In genomic region chr4:29113960-29114359, GRCh38 we compare ENCODE assay signal across 32 cellular contexts.
"Had no signal": no experiment of that assay in that cellular context is flagged by ENCODE, and none has a peak within 500 bp of the region (broad histone marks: within the 10 kb centered on the region; RNA-seq: fewer than 3 reads in every experiment).

No MANE protein-coding gene starts in this region.

- FAIRE-seq: small intestine had no signal

- H3K4me1 Mint-ChIP-seq: naive B cell; natural killer cell; nephron; neural crest cell; stimulated activated memory B cell treated with anti-CD40 and anti-IgM and Interleukin-4, amounts not matched to agents 10 μg/mL and 1 μg/mL and 100 μg/mL, for 72 hours; stimulated activated naive CD8-positive, alpha-beta T cell treated with anti-CD3 and anti-CD28 coated beads, Interleukin-15, amount 100 ng/mL, for 72 hours had no signal

- H3K4me1 ChIP-seq: parathyroid adenoma, psoas muscle, right lobe of liver, sigmoid colon, spleen, suprapubic skin, testis, tibial artery, transverse colon, upper lobe of right lung, uterus had no signal

- H3K4me3 ChIP-seq: psoas muscle, right lobe of liver, sigmoid colon, spleen, suprapubic skin, testis, tibial artery, transverse colon, upper lobe of right lung, uterus had no signal

- H3K4me3 Mint-ChIP-seq: naive B cell; natural killer cell; nephron; neural crest cell; stimulated activated memory B cell treated with anti-CD40 and anti-IgM and Interleukin-4, amounts not matched to agents 10 μg/mL and 1 μg/mL and 100 μg/mL, for 72 hours; stimulated activated naive CD8-positive, alpha-beta T cell treated with anti-CD3 and anti-CD28 coated beads, Interleukin-15, amount 100 ng/mL, for 72 hours; type B pancreatic cell had no signal

- H2AFZ ChIP-seq: parathyroid adenoma had no signal

- H3K27me3 ChIP-seq: neutrophil, right lobe of liver, sigmoid colon, spleen, suprapubic skin, testis, tibial artery, transverse colon, upper lobe of right lung, uterus had no signal

- H3K79me2 ChIP-seq: parathyroid adenoma had no signal

- H3K36me3 Mint-ChIP-seq: naive B cell; natural killer cell; stimulated activated memory B cell treated with anti-CD40 and anti-IgM and Interleukin-4, amounts not matched to agents 10 μg/mL and 1 μg/mL and 100 μg/mL, for 72 hours; type B pancreatic cell had no signal

- H3K27me3 Mint-ChIP-seq: naive B cell; progenitor cell of endocrine pancreas; stimulated activated memory B cell treated with anti-CD40 and anti-IgM and Interleukin-4, amounts not matched to agents 10 μg/mL and 1 μg/mL and 100 μg/mL, for 72 hours; stimulated activated naive CD8-positive, alpha-beta T cell treated with anti-CD3 and anti-CD28 coated beads, Interleukin-15, amount 100 ng/mL, for 72 hours; type B pancreatic cell had no signal

- H3K9me3 Mint-ChIP-seq: nephron; stimulated activated memory B cell treated with anti-CD40 and anti-IgM and Interleukin-4, amounts not matched to agents 10 μg/mL and 1 μg/mL and 100 μg/mL, for 72 hours had no signal

- DNase-seq: naive B cell; natural killer cell; nucleus accumbens; posterior cingulate gyrus; psoas muscle; right cardiac atrium; right lobe of liver; sigmoid colon; small intestine; spleen; stimulated activated CD4-positive, alpha-beta T cell treated with anti-CD3 and anti-CD28 coated beads, Interleukin-12 subunit alpha, Interleukin-12 subunit beta, amount 100 ng/mL, for 4 hours; stimulated activated CD4-positive, alpha-beta T cell treated with anti-CD3 and anti-CD28 coated beads, Interleukin-1b, Interleukin-23, amount 100 ng/mL, for 48 hours; stimulated activated CD4-positive, alpha-beta T cell treated with anti-CD3 and anti-CD28 coated beads, Interleukin-4, amount 100 ng/mL, for 1 hour; stimulated activated CD4-positive, alpha-beta T cell treated with anti-CD3 and anti-CD28 coated beads, Interleukin-4, amount 100 ng/mL, for 4 hours; stimulated activated CD8-positive, alpha-beta memory T cell treated with anti-CD3 and anti-CD28 coated beads, Interleukin-4, amount 100 ng/mL, for 48 hours; stimulated activated naive CD4-positive, alpha-beta T cell; stimulated activated naive CD8-positive, alpha-beta T cell treated with anti-CD3 and anti-CD28 coated beads, Interleukin-15, amount 100 ng/mL, for 72 hours; stimulated activated naive CD8-positive, alpha-beta T cell treated with anti-CD3 and anti-CD28 coated beads, Interleukin-15, Interleukin-2, amounts not matched to agents 100 U/mL and 50 U/mL, for 24 hours; substantia nigra; testis; tibial artery; transverse colon; upper lobe of right lung; uterus had no signal

- ATAC-seq: natural killer cell; psoas muscle; right cardiac atrium; right lobe of liver; stimulated activated memory B cell treated with anti-CD40 and anti-IgM and Interleukin-4, amounts not matched to agents 10 μg/mL and 1 μg/mL and 100 μg/mL, for 72 hours; stimulated activated naive CD8-positive, alpha-beta T cell treated with anti-CD3 and anti-CD28 coated beads, Interleukin-15, amount 100 ng/mL, for 72 hours; stimulated activated naive CD8-positive, alpha-beta T cell treated with anti-CD3 and anti-CD28 coated beads, Interleukin-15, Interleukin-2, amounts not matched to agents 100 U/mL and 50 U/mL, for 24 hours; upper lobe of right lung had no signal

- H3K36me3 ChIP-seq: neutrophil, right lobe of liver, sigmoid colon, spleen, suprapubic skin, tibial artery, transverse colon, upper lobe of right lung, uterus had no signal

- H3K27ac Mint-ChIP-seq: naive B cell; natural killer cell; nephron; progenitor cell of endocrine pancreas; stimulated activated memory B cell treated with anti-CD40 and anti-IgM and Interleukin-4, amounts not matched to agents 10 μg/mL and 1 μg/mL and 100 μg/mL, for 72 hours; stimulated activated naive CD8-positive, alpha-beta T cell treated with anti-CD3 and anti-CD28 coated beads, Interleukin-15, amount 100 ng/mL, for 72 hours; type B pancreatic cell had no signal

- H3K9ac ChIP-seq: parathyroid adenoma had no signal

- H3K27ac ChIP-seq: neutrophil, parathyroid adenoma, psoas muscle, right lobe of liver, sigmoid colon, spleen, suprapubic skin, testis, tibial artery, transverse colon, upper lobe of right lung, uterus had no signal

- H3K9me3 ChIP-seq: neutrophil, psoas muscle, right lobe of liver, sigmoid colon, suprapubic skin, testis, tibial artery, transverse colon, upper lobe of right lung, uterus had no signal
